1 cellular context compared by ENCODE assay signal in the genomic region with DNA sequence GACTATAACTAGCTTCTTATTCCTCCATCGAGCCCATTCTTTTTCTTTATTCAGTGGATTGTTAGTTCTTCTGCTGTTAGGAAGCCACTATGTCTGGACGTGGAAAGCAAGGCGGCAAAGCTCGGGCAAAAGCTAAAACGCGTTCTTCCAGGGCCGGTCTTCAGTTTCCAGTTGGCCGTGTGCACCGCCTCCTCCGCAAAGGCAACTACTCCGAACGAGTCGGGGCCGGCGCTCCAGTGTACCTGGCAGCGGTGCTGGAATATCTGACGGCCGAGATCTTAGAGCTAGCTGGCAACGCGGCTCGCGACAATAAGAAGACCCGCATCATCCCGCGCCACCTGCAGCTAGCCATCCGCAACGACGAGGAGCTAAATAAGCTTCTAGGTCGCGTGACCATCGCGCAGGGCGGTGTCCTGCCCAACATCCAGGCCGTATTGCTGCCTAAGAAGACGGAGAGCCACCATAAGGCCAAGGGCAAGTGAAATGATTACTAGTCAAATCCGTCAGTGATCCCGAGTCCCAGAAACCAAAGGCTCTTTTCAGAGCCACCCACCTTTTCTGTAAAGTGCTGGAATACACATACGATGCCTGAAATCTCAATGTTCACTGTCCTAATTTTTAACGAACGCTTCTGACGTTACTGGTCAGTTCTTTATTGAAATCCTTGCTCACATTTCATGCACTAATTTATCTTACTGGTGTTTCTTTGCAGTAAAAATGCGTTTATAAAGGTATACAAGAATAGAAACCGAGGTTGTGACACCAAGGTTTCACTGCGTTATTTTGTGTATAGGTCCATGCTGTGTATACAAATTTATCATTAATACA.
TF ChIP-seq lines count a peak whose summit lies in the region.

No MANE protein-coding gene starts in this region.

TF ChIP-seq in K562, 482 proteins besides CTCF, POLR2A, EP300 and RAD21 (continued from another document and continues in another):
- TF ChIP-seq FOXP4 (CRISPR knock-in tag; IDR thresholded peaks at IDR 0.05; ENCODE audit: borderline replicate concordance) (peak; percentile 91; the same call in 1 of the 2 replicates), TAF1 (IDR thresholded peaks at IDR 0.05; ENCODE audit: control insufficient read depth, extremely low read depth, insufficient read depth, low read length, severe bottlenecking) (peak; percentile 75), ZNF77 (CRISPR knock-in tag; IDR thresholded peaks at IDR 0.05) (no peak), HDAC1 (IDR thresholded peaks at IDR 0.05) (peak in 1 of 2 experiments; percentile 81; a peak in 2 of 4 replicates), AFF1 (IDR thresholded peaks at IDR 0.05; ENCODE audit: low read depth in 1 of 2, partially characterized antibody in 2 of 2) (peak; percentile 46 to 83), ZNF24 (IDR thresholded peaks at IDR 0.05) (peak; percentile 84; the same call in 1 of the 2 replicates), KLF16 (IDR thresholded peaks at IDR 0.05) (peak; percentile 64; the same call in 1 of the 2 replicates), RCOR1 (IDR thresholded peaks at IDR 0.05; ENCODE audit: borderline replicate concordance in 1 of 2, low read depth in 2 of 2, low read length in 2 of 2) (peak; percentile 58 to 80; a peak in 2 of 4 replicates), ILK (tag; IDR thresholded peaks at IDR 0.05; ENCODE audit: borderline replicate concordance, low read depth) (no peak), NFIX (CRISPR knock-in tag; IDR thresholded peaks at IDR 0.05; ENCODE audit: low read depth) (no peak), ATF6 (CRISPR knock-in tag; IDR thresholded peaks at IDR 0.05) (no peak), ZNF232 (CRISPR knock-in tag; IDR thresholded peaks at IDR 0.05) (peak; percentile 77; the same call in 1 of the 2 replicates), THRAP3 (IDR thresholded peaks at IDR 0.05; ENCODE audit: borderline replicate concordance) (peak; percentile 99), USF1 (CRISPR knock-in tag; IDR thresholded peaks at IDR 0.05) (peak; percentile 90), ZNF57 (CRISPR knock-in tag; IDR thresholded peaks at IDR 0.05) (no peak), GABPA (tag; conservative IDR thresholded peaks at IDR 0.05; ENCODE audit: low read depth) (peak; percentile 31), HNRNPLL (IDR thresholded peaks at IDR 0.05; ENCODE audit: low read depth, low read length, poor library complexity, severe bottlenecking) (peak; percentile 85), THAP12 (CRISPR knock-in tag; IDR thresholded peaks at IDR 0.05) (peak; percentile 97), ZFX (CRISPR knock-in tag; IDR thresholded peaks at IDR 0.05) (peak; percentile 69), FOXJ2 (tag; IDR thresholded peaks at IDR 0.05) (peak; percentile 76), HNRNPH1 (optimal IDR thresholded peaks at IDR 0.05; ENCODE audit: low read depth, low read length) (no peak), NRF1 (conservative IDR thresholded peaks at IDR 0.05 in 1 of 2, IDR thresholded peaks at IDR 0.05 in 1 of 2) (peak in 1 of 2 experiments; percentile 20; a peak in 2 of 4 replicates), HMG20A (CRISPR knock-in tag; conservative IDR thresholded peaks at IDR 0.05) (0 out of 2 replicates have a peak, but pooled peaks have one; percentile 19), KDM1A (IDR thresholded peaks at IDR 0.05) (peak; percentile 7; a peak in 1 of 4 replicates), SMARCC2 (IDR thresholded peaks at IDR 0.05; ENCODE audit: low read depth) (no peak), DNMT1 (IDR thresholded peaks at IDR 0.05) (peak; percentile 77; the same call in 1 of the 2 replicates), ARID1B (IDR thresholded peaks at IDR 0.05) (peak; percentile 40; the same call in 1 of the 2 replicates), ZNF75A (CRISPR knock-in tag; IDR thresholded peaks at IDR 0.05) (no peak), CBX1 (IDR thresholded peaks at IDR 0.05; ENCODE audit: low read depth) (peak; percentile 94), PHF21A (IDR thresholded peaks at IDR 0.05; ENCODE audit: borderline replicate concordance, low read depth) (peak; percentile 69; the same call in 1 of the 2 replicates), NFYB (IDR thresholded peaks at IDR 0.05; ENCODE audit: extremely low read depth, insufficient read length) (no peak), RNF219 (CRISPR knock-in tag; IDR thresholded peaks at IDR 0.05) (no peak)
- TF ChIP-seq, protein P1, sequence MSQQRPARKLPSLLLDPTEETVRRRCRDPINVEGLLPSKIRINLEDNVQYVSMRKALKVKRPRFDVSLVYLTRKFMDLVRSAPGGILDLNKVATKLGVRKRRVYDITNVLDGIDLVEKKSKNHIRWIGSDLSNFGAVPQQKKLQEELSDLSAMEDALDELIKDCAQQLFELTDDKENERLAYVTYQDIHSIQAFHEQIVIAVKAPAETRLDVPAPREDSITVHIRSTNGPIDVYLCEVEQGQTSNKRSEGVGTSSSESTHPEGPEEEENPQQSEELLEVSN (IDR thresholded peaks at IDR 0.05; ENCODE audit: borderline replicate concordance in 1 of 2, extremely low read depth in 1 of 2, insufficient read depth in 1 of 2, insufficient read length in 1 of 2, low read depth in 1 of 2, low read length in 1 of 2, poor library complexity in 1 of 2, severe bottlenecking in 1 of 2) = peak; percentile 44 to 62
- TF ChIP-seq, protein P2, sequence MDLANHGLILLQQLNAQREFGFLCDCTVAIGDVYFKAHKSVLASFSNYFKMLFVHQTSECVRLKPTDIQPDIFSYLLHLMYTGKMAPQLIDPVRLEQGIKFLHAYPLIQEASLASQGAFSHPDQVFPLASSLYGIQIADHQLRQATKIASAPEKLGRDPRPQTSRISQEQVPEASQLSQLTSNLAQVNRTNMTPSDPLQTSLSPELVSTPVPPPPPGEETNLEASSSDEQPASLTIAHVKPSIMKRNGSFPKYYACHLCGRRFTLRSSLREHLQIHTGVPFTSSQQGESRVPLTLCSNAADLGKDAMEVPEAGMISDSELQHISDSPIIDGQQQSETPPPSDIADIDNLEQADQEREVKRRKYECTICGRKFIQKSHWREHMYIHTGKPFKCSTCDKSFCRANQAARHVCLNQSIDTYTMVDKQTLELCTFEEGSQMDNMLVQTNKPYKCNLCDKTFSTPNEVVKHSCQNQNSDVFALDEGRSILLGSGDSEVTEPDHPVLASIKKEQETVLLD (IDR thresholded peaks at IDR 0.05) = no peak; the same call in 1 of the 2 replicates
- TF ChIP-seq, protein P3, sequence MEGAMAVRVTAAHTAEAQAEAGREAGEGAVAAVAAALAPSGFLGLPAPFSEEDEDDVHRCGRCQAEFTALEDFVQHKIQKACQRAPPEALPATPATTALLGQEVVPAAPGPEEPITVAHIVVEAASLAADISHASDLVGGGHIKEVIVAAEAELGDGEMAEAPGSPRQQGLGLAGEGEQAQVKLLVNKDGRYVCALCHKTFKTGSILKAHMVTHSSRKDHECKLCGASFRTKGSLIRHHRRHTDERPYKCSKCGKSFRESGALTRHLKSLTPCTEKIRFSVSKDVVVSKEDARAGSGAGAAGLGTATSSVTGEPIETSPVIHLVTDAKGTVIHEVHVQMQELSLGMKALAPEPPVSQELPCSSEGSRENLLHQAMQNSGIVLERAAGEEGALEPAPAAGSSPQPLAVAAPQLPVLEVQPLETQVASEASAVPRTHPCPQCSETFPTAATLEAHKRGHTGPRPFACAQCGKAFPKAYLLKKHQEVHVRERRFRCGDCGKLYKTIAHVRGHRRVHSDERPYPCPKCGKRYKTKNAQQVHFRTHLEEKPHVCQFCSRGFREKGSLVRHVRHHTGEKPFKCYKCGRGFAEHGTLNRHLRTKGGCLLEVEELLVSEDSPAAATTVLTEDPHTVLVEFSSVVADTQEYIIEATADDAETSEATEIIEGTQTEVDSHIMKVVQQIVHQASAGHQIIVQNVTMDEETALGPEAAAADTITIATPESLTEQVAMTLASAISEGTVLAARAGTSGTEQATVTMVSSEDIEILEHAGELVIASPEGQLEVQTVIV (CRISPR knock-in tag; IDR thresholded peaks at IDR 0.05; ENCODE audit: borderline replicate concordance) = no peak
